ENCODE assay signal across 8 cellular contexts in genomic region chr17:80415626-80416042, GRCh38. TPM values are rescaled to one million over a fixed set of nuclear protein-coding genes. Genes with fewer than 3 reads are reported as not detected.
DNase-seq lines count a peak whose midpoint lies in the region; ATAC-seq, FAIRE-seq and TF ChIP-seq lines count a peak whose summit lies in the region.

No MANE protein-coding gene starts in this region.

- peak overlapping the region; percentile 58 for H4K5ac ChIP-seq in H1 (ENCODE audit: insufficient read length, low read depth, low read length)

- H3K36me3 ChIP-seq in DND-41 (ENCODE audit: insufficient read depth, low read length) (peaks cover 23% of the 10 kb centered on the region), Karpas-422 (ENCODE audit: insufficient read depth, low read length) (no peaks in the 10 kb centered on the region), H1 (ENCODE audit: control insufficient read depth in 2 of 4, insufficient read depth in 4 of 4, low read length in 3 of 4) (peaks cover 0 to 3% (median 0%) of the 10 kb centered on the region in 4 experiments; a peak in 1 of 8 replicates), neuron (ENCODE audit: insufficient read depth, low read length) (peaks cover 23% of the 10 kb centered on the region)

- H2BK120ac ChIP-seq in H1 (replicated peaks; ENCODE audit: low read depth, low read length) = no peak overlapping the region

- DNase-seq in DND-41 (no peak), Karpas-422 (no peak), H1 (ENCODE audit: low read depth in 1 of 2, low spot score in 2 of 2) (no peak), NCI-H1417 (lab: John Stamatoyannopoulos, UW) (no peak), GM12892 (ENCODE audit: insufficient read length) (no peak)
- DNase-seq in activated CD4-positive, CD25-positive, alpha-beta regulatory T cell (lab: John Stamatoyannopoulos, UW) = no peak

- H2AK5ac ChIP-seq in H1 (ENCODE audit: low read depth, low read length) = no peak overlapping the region

- peak overlapping the region; percentile 90; the same call in 1 of the 2 replicates for H2BK5ac ChIP-seq in H1 (ENCODE audit: low read depth, low read length)

- no peak overlapping the region for H2BK15ac ChIP-seq in H1 (ENCODE audit: low read length)

- H3K4me2 ChIP-seq in DND-41 (ENCODE audit: insufficient read depth, low read length) (peak overlapping the region; percentile 99), Karpas-422 (ENCODE audit: low read depth, low read length, poor library complexity, severe bottlenecking) (peak overlapping the region; percentile 73), H1 (ENCODE audit: insufficient read depth in 1 of 2, low read depth in 2 of 2, low read length in 2 of 2) (peak overlapping the region; percentile 72 to 97)

- H4K20me1 ChIP-seq in DND-41 (ENCODE audit: insufficient read depth, low read length) (peaks cover 11% of the 10 kb centered on the region; the same call in 1 of the 2 replicates), Karpas-422 (ENCODE audit: insufficient read depth, low read depth, low read length) (no peaks in the 10 kb centered on the region), H1 (replicated peaks in 1 of 2; ENCODE audit: control insufficient read depth in 1 of 2, insufficient read depth in 2 of 2, low read length in 2 of 2) (peaks cover 4 to 11% of the 10 kb centered on the region in 2 experiments)

- peaks cover 4% of the 10 kb centered on the region for H3K27me3 ChIP-seq in DND-41 (ENCODE audit: insufficient read depth, low read length, poor library complexity)
- H3K27me3 ChIP-seq in Karpas-422 (ENCODE audit: low read length) = no peaks in the 10 kb centered on the region
- peaks cover 1 to 13% (median 9%) of the 10 kb centered on the region in 4 experiments for H3K27me3 ChIP-seq in H1 (replicated peaks in 1 of 4; ENCODE audit: control insufficient read depth in 3 of 4, extremely low read depth in 1 of 4, insufficient read depth in 3 of 4, low read length in 3 of 4)
- no peaks in the 10 kb centered on the region for H3K27me3 ChIP-seq in neuron (ENCODE audit: insufficient read depth, low read length)

- POLR2A ChIA-PET in H1 (lab: Charles Lee; ENCODE audit: partially characterized antibody) = interaction anchor here (1.2 to 1.6 kb wide), 3 partner anchors 20 to 270 kb away, joined by 3 to 4 read pairs (median 3); no protein-coding TSS in a partner anchor

- WGBS in H1 (ENCODE audit: extremely low coverage in 1 of 2, insufficient coverage in 1 of 2, insufficient read length in 1 of 2, insufficient replicate concordance in 2 of 2, low coverage in 1 of 2, low lambda C conversion rate in 2 of 2, missing lambda C conversion rate in 1 of 2), 2 experiments = 13% methylated on average over 36 of the region's 36 CpGs; no CpG with 5 or more reads in 1 of the 2 experiments

- ATAC-seq in DND-41 (ENCODE audit: insufficient read depth, low read depth) (no peak; the same call in 2 of the 3 replicates), HG03521 (IDR thresholded peaks at IDR 0.05; ENCODE audit: unreplicated experiment) (no peak)

- no peak overlapping the region for H3K14ac ChIP-seq in H1 (ENCODE audit: insufficient read length)

- H3K23ac ChIP-seq in H1 (ENCODE audit: insufficient read length) = no peak overlapping the region

- no peaks in the 10 kb centered on the region; the same call in 1 of the 2 replicates for H3K79me1 ChIP-seq in H1 (ENCODE audit: low read depth, low read length)

- H3K4me3 ChIP-seq in DND-41 (ENCODE audit: low read depth in 1 of 2, low read length in 2 of 2) = peak overlapping the region; percentile 93 to 98; a peak in 3 of 4 replicates
- peak overlapping the region; percentile 79 for H3K4me3 ChIP-seq in Karpas-422 (ENCODE audit: low read length)
- H3K4me3 ChIP-seq in H1 (ENCODE audit: extremely low read depth in 1 of 4, insufficient read depth in 2 of 4, low read depth in 3 of 4, low read length in 4 of 4) = peak overlapping the region; percentile 69 to 95 (median 84)
- peak overlapping the region; percentile 90 for H3K4me3 ChIP-seq in neuron (ENCODE audit: low read length)

- H3K4me1 ChIP-seq in DND-41 (ENCODE audit: insufficient read depth, low read length) = peaks cover 29% of the 10 kb centered on the region
- H3K4me1 ChIP-seq in Karpas-422 (ENCODE audit: low read length) = peaks cover 11% of the 10 kb centered on the region
- peaks cover 0 to 3% (median under 1%) of the 10 kb centered on the region in 4 experiments; a peak in 4 of 7 replicates for H3K4me1 ChIP-seq in H1 (replicated peaks in 1 of 4; ENCODE audit: control insufficient read depth in 3 of 4, insufficient read depth in 4 of 4, low read length in 3 of 4)
- peaks cover 17% of the 10 kb centered on the region for H3K4me1 ChIP-seq in neuron (ENCODE audit: insufficient read depth, low read length)

- no peak overlapping the region for H4K91ac ChIP-seq in H1 (replicated peaks; ENCODE audit: insufficient read length, low read length)

- H3K9me2 ChIP-seq in Karpas-422 (replicated peaks; ENCODE audit: insufficient read depth, low read length) = no peaks in the 10 kb centered on the region

- H3K4ac ChIP-seq in H1 (replicated peaks; ENCODE audit: insufficient read length, low read depth, low read length) = no peak overlapping the region

- no peak for TF ChIP-seq CTCF in DND-41 (IDR thresholded peaks at IDR 0.05; ENCODE audit: borderline replicate concordance, extremely low read depth, low read length, poor library complexity, severe bottlenecking)
- no peak for TF ChIP-seq CTCF in H1 (IDR thresholded peaks at IDR 0.05; ENCODE audit: control extremely low read depth in 1 of 3, insufficient read depth in 1 of 3, low read depth in 1 of 3, low read length in 3 of 3)

- no peak overlapping the region; the same call in 1 of the 2 replicates for H3K18ac ChIP-seq in H1 (ENCODE audit: extremely low read depth, low read length)

- FAIRE-seq in H1 (lab: Jason Lieb, UNC) (no peak), GM12892 (lab: Jason Lieb, UNC) (no peak)

- CTCF ChIA-PET in H1 (lab: Charles Lee; ENCODE audit: partially characterized antibody) = interaction anchor here (1.0 to 2.2 kb wide), 3 partner anchors 12 to 219 kb away, joined by 3 to 7 read pairs (median 4); no protein-coding TSS in a partner anchor

- no peak overlapping the region for H2BK20ac ChIP-seq in H1 (ENCODE audit: low read length)

- peaks cover 11% of the 10 kb centered on the region; the same call in 1 of the 2 replicates for H3K23me2 ChIP-seq in H1 (ENCODE audit: low read depth, low read length)

- H4K8ac ChIP-seq in H1 (ENCODE audit: extremely low read depth, insufficient read depth, low read length) = no peak overlapping the region

- H3K56ac ChIP-seq in H1 (replicated peaks; ENCODE audit: insufficient read length, low read depth, low read length) = no peak overlapping the region

- TF ChIP-seq EP300 in H1 (IDR thresholded peaks at IDR 0.05; ENCODE audit: borderline replicate concordance in 1 of 2, low read depth in 2 of 2, low read length in 2 of 2) = no peak

- no peaks in the 10 kb centered on the region for H3K9me3 ChIP-seq in DND-41 (ENCODE audit: insufficient read depth, low read length, severe bottlenecking)
- H3K9me3 ChIP-seq in Karpas-422 (ENCODE audit: low read length) = no peaks in the 10 kb centered on the region
- H3K9me3 ChIP-seq in H1 (ENCODE audit: insufficient read depth in 2 of 2, low read depth in 1 of 2, low read length in 1 of 2) = no peaks in the 10 kb centered on the region
- no peaks in the 10 kb centered on the region for H3K9me3 ChIP-seq in neuron (ENCODE audit: low read length)

- H2AFZ ChIP-seq in DND-41 (ENCODE audit: low read depth, low read length) (peak overlapping the region; percentile 95), Karpas-422 (ENCODE audit: low read length) (peak overlapping the region; percentile 83; the same call in 1 of the 2 replicates), H1 (ENCODE audit: low read length) (peak overlapping the region; percentile 82; the same call in 1 of the 2 replicates), neuron (ENCODE audit: low read depth, low read length) (peak overlapping the region; percentile 88)

- no peak overlapping the region for H2BK12ac ChIP-seq in H1 (ENCODE audit: low read depth, low read length)

- TF ChIP-seq RAD21 in H1 (IDR thresholded peaks at IDR 0.05 in 1 of 2, conservative IDR thresholded peaks at IDR 0.05 in 1 of 2; ENCODE audit: low read depth in 2 of 2, low read length in 2 of 2) = no peak

- H3K27ac ChIP-seq in DND-41 (ENCODE audit: low read length) = peak overlapping the region; percentile 88
- H3K27ac ChIP-seq in Karpas-422 (ENCODE audit: low read length) = no peak overlapping the region
- no peak overlapping the region for H3K27ac ChIP-seq in H1 (ENCODE audit: low read depth, low read length)

- peak overlapping the region; percentile 93 for H3K9ac ChIP-seq in DND-41 (ENCODE audit: low read depth, low read length)
- H3K9ac ChIP-seq in Karpas-422 (ENCODE audit: low read length) = peak overlapping the region; percentile 76
- peak overlapping the region in 3 of 4 experiments; percentile 3 to 83 (median 39); a peak in 5 of 7 replicates for H3K9ac ChIP-seq in H1 (replicated peaks in 1 of 4; ENCODE audit: extremely low read depth in 1 of 4, low read depth in 3 of 4, low read length in 3 of 4)

- H3K79me2 ChIP-seq in DND-41 (ENCODE audit: insufficient read depth, low read length) = peaks cover 15% of the 10 kb centered on the region
- peaks cover 4% of the 10 kb centered on the region; the same call in 1 of the 2 replicates for H3K79me2 ChIP-seq in Karpas-422 (ENCODE audit: low read length)
- no peaks in the 10 kb centered on the region for H3K79me2 ChIP-seq in H1 (ENCODE audit: control insufficient read depth in 1 of 2, insufficient read depth in 2 of 2, low read length in 2 of 2)

- TF ChIP-seq POLR2A in H1 (IDR thresholded peaks at IDR 0.05; ENCODE audit: control extremely low read depth in 1 of 2, low read depth in 2 of 2, low read length in 2 of 2) = no peak
- TF ChIP-seq POLR2A in GM12892 (IDR thresholded peaks at IDR 0.05; ENCODE audit: low read depth, low read length) = no peak

TF ChIP-seq in H1, 55 proteins besides CTCF, POLR2A, EP300 and RAD21 (continues in another document):
- TF ChIP-seq EZH2 (IDR thresholded peaks at IDR 0.05; ENCODE audit: low read depth, low read length, severe bottlenecking) (no peak), NANOG (IDR thresholded peaks at IDR 0.05; ENCODE audit: insufficient read depth, low read depth, low read length, poor library complexity, severe bottlenecking) (no peak), SP4 (IDR thresholded peaks at IDR 0.05; ENCODE audit: low read length) (no peak), TEAD4 (IDR thresholded peaks at IDR 0.05; ENCODE audit: low read depth, low read length) (no peak)

RNA-seq across cellular contexts. Expression of gene ENDOV, which starts 0.7 kb away (rescaled TPM):
- total RNA-seq in Karpas-422 (2014; rRNA removed; shearing (Covaris generic); ENCODE audit: low replicate concordance) = 11.4 and 22.7 TPM in 2 replicates
- 10.5 and 10.6 TPM in 2 replicates for total RNA-seq in H1 (2021; fragmentation: NEBNext Ultra II Directional; extraction: Animal tissue kit (Norgen Biotek cat#: 25700))
- 13.3 and 19.4 TPM in 2 replicates for polyA plus RNA-seq in H1 (2011; rRNA removed)
- 17.2 TPM for polyA plus RNA-seq in H1 (2011; cell fraction: cytosol; rRNA removed)
- 39.0 TPM for polyA plus RNA-seq in H1 (2011; cell fraction: nucleus; rRNA removed)
- 12.9 to 17.5 TPM (median 15.4 TPM) in 4 replicates for polyA plus RNA-seq in H1 (2012, experiment 1 of 2)
- 12.5 TPM for polyA plus RNA-seq in H1 (2012, experiment 2 of 2)
- polyA plus RNA-seq in H1 (2013, experiment 1 of 2) = 10.3 TPM
- 8.8 TPM for polyA plus RNA-seq in H1 (2013, experiment 2 of 2)
- polyA minus RNA-seq in H1 (2011; rRNA and poly(A)+ RNA removed) = 9.3 and 10.1 TPM in 2 replicates
- 9.8 TPM for polyA minus RNA-seq in H1 (2011; cell fraction: cytosol; rRNA and poly(A)+ RNA removed)
- 13.9 TPM for polyA minus RNA-seq in H1 (2011; cell fraction: nucleus; rRNA and poly(A)+ RNA removed)
- polyA plus RNA-seq in GM12892 (2012; ENCODE audit: missing spikeins) = 6.7 TPM

Comparison
In these comparisons a context has a peak if more than half of its experiments do, and no peak if none do; other contexts are left out.
1. H3K9ac ChIP-seq: peak in every context shown above with its lines; median percentile 93 in DND-41; 76 in Karpas-422; 39 in H1.